In genomic region chr21:40846566-40847411, GRCh38 we compare ENCODE assay signal across 2 cellular contexts.
A peak's percentile ranks its signal among the peaks of the same experiment; 100 is the strongest.
TF ChIP-seq lines count a peak whose summit lies in the region.

A gene with protein sequence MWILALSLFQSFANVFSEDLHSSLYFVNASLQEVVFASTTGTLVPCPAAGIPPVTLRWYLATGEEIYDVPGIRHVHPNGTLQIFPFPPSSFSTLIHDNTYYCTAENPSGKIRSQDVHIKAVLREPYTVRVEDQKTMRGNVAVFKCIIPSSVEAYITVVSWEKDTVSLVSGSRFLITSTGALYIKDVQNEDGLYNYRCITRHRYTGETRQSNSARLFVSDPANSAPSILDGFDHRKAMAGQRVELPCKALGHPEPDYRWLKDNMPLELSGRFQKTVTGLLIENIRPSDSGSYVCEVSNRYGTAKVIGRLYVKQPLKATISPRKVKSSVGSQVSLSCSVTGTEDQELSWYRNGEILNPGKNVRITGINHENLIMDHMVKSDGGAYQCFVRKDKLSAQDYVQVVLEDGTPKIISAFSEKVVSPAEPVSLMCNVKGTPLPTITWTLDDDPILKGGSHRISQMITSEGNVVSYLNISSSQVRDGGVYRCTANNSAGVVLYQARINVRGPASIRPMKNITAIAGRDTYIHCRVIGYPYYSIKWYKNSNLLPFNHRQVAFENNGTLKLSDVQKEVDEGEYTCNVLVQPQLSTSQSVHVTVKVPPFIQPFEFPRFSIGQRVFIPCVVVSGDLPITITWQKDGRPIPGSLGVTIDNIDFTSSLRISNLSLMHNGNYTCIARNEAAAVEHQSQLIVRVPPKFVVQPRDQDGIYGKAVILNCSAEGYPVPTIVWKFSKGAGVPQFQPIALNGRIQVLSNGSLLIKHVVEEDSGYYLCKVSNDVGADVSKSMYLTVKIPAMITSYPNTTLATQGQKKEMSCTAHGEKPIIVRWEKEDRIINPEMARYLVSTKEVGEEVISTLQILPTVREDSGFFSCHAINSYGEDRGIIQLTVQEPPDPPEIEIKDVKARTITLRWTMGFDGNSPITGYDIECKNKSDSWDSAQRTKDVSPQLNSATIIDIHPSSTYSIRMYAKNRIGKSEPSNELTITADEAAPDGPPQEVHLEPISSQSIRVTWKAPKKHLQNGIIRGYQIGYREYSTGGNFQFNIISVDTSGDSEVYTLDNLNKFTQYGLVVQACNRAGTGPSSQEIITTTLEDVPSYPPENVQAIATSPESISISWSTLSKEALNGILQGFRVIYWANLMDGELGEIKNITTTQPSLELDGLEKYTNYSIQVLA (N-terminal part only) (minus strand): TSS chr21:40847158. CDS start chr21:40846661, 497 bp downstream.

TF ChIP-seq in A549, 52 proteins besides CTCF, POLR2A, EP300 and RAD21 (continued from another document):
- no peak for TF ChIP-seq EHF (CRISPR knock-in tag; IDR thresholded peaks at IDR 0.05)
- TF ChIP-seq CHD4 (IDR thresholded peaks at IDR 0.05; ENCODE audit: borderline replicate concordance) = no peak
- no peak for TF ChIP-seq BCL3 (IDR thresholded peaks at IDR 0.05)
- TF ChIP-seq NFE2L2 (conservative IDR thresholded peaks at IDR 0.05; ENCODE audit: low read length) = no peak
- no peak for TF ChIP-seq HOXA7 (CRISPR knock-in tag; IDR thresholded peaks at IDR 0.05)
- TF ChIP-seq POLR2AphosphoS2 (conservative IDR thresholded peaks at IDR 0.05; ENCODE audit: low read length) = no peak
- no peak for TF ChIP-seq RARB (CRISPR knock-in tag; IDR thresholded peaks at IDR 0.05)
- TF ChIP-seq RCOR1 (IDR thresholded peaks at IDR 0.05; ENCODE audit: low read depth, low read length) = no peak
- no peak for TF ChIP-seq KDM5A (IDR thresholded peaks at IDR 0.05)
- TF ChIP-seq ESRRA (IDR thresholded peaks at IDR 0.05; ENCODE audit: borderline replicate concordance, low read length) = no peak
- no peak for TF ChIP-seq NR3C1 (IDR thresholded peaks at IDR 0.05)

TF ChIP-seq in WTC11, 78 proteins besides CTCF, POLR2A, EP300 and RAD21 (continued from another document):
- TF ChIP-seq, protein P1, sequence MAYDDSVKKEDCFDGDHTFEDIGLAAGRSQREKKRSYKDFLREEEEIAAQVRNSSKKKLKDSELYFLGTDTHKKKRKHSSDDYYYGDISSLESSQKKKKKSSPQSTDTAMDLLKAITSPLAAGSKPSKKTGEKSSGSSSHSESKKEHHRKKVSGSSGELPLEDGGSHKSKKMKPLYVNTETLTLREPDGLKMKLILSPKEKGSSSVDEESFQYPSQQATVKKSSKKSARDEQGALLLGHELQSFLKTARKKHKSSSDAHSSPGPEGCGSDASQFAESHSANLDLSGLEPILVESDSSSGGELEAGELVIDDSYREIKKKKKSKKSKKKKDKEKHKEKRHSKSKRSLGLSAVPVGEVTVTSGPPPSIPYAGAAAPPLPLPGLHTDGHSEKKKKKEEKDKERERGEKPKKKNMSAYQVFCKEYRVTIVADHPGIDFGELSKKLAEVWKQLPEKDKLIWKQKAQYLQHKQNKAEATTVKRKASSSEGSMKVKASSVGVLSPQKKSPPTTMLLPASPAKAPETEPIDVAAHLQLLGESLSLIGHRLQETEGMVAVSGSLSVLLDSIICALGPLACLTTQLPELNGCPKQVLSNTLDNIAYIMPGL (CRISPR knock-in tag; IDR thresholded peaks at IDR 0.05) = peak; percentile 47; the same call in 1 of the 2 replicates
- TF ChIP-seq, protein P2, sequence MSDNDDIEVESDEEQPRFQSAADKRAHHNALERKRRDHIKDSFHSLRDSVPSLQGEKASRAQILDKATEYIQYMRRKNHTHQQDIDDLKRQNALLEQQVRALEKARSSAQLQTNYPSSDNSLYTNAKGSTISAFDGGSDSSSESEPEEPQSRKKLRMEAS (CRISPR knock-in tag; IDR thresholded peaks at IDR 0.05) = peak; percentile 66; the same call in 1 of the 2 replicates
- TF ChIP-seq NR3C1 (CRISPR knock-in tag; conservative IDR thresholded peaks at IDR 0.05; ENCODE audit: low read depth) = no peak
